8 cellular contexts compared by ENCODE assay signal in genomic region chr6:129500958-129501381, GRCh38.
A peak's percentile ranks its signal among the peaks of the same experiment; 100 is the strongest.
DNase-seq lines count a peak whose midpoint lies in the region; ATAC-seq and TF ChIP-seq lines count a peak whose summit lies in the region.

No MANE protein-coding gene starts in this region.

- H3K4me1 ChIP-seq in PC-3 (ENCODE audit: insufficient read depth, low read length): peaks cover 46% of the 10 kb centered on the region

- BruUV-seq in PC-3 (replicated peaks; lab: Mats Ljungman, UMichigan): no TSS peak

- no peaks in the 10 kb centered on the region for H3K27me3 ChIP-seq in PC-3 (ENCODE audit: low read length)

- POLR2A ChIA-PET in PC-3 (lab: Charles Lee; ENCODE audit: unreplicated experiment): interaction anchor here (1.1 kb wide), 1 partner anchor 11 kb away, joined by 6 read pairs; no protein-coding TSS in a partner anchor

- H3K9me2 ChIP-seq in PC-3 (replicated peaks; ENCODE audit: low read length): no peaks in the 10 kb centered on the region

- intact Hi-C loops in PC-3 (cut with micrococcal nuclease): no loop called here

- CTCF ChIA-PET in PC-3 (lab: Charles Lee): interaction anchor here (1.0 to 1.7 kb wide), 2 partner anchors 10 to 74 kb away, joined by 3 to 5 read pairs; no protein-coding TSS in a partner anchor

- H3K79me2 ChIP-seq in PC-3 (ENCODE audit: low read length): no peaks in the 10 kb centered on the region

- H3F3A ChIP-seq in PC-3 (ENCODE audit: low read length, unreplicated experiment): peaks cover 3% of the 10 kb centered on the region

- H3K4me2 ChIP-seq in PC-3 (ENCODE audit: low read length): peak overlapping the region; percentile 85

- H3K36me3 ChIP-seq in PC-3 (ENCODE audit: low read depth, low read length): no peaks in the 10 kb centered on the region

- H4K20me1 ChIP-seq in PC-3 (ENCODE audit: low read length): no peaks in the 10 kb centered on the region

- peak overlapping the region; percentile 91 for H3K27ac ChIP-seq in PC-3 (ENCODE audit: low read length)

- H3K4me3 ChIP-seq in PC-3 (ENCODE audit: low read length): peak overlapping the region; percentile 65

- no peaks in the 10 kb centered on the region for H3K9me3 ChIP-seq in PC-3 (ENCODE audit: low read length)

- peak; percentile 69 for TF ChIP-seq CTCF in PC-3 (conservative IDR thresholded peaks at IDR 0.05; ENCODE audit: low read depth, low read length)

- H2AFZ ChIP-seq in PC-3 (ENCODE audit: low read length): peak overlapping the region; percentile 93

- peak; percentile 16 for DNase-seq in SKM-1 (lab: John Stamatoyannopoulos, UW; ENCODE audit: unreplicated experiment)
- no peak for DNase-seq in SKM-1 treated with dmso at 0.1 percent for 144 hours (lab: John Stamatoyannopoulos, UW; ENCODE audit: unreplicated experiment)
- peak; percentile 49 for DNase-seq in PC-3
- peak; percentile 67 for DNase-seq in superior temporal gyrus (ENCODE audit: extremely low spot score)
- no peak for DNase-seq in GM19238 (ENCODE audit: insufficient read length, low spot score)
- no peak for DNase-seq in GF-D8 (lab: John Stamatoyannopoulos, UW)

- ATAC-seq in PC-3 (peak; percentile 53), esophagus mucosa (peak; percentile 23), HG03280 (IDR thresholded peaks at IDR 0.05; ENCODE audit: unreplicated experiment) (no peak)

- peak overlapping the region; percentile 62 for H3K9ac ChIP-seq in PC-3 (ENCODE audit: low read length)

Comparison
In these comparisons a context has a peak if more than half of its experiments do, and no peak if none do; other contexts are left out.
1. DNase-seq: peak in SKM-1 (single experiment), PC-3 (single experiment) and superior temporal gyrus (single experiment); none in SKM-1 treated with dmso at 0.1 percent for 144 hours (single experiment), GM19238 (single experiment) and GF-D8 (single experiment).